In the genomic region with DNA sequence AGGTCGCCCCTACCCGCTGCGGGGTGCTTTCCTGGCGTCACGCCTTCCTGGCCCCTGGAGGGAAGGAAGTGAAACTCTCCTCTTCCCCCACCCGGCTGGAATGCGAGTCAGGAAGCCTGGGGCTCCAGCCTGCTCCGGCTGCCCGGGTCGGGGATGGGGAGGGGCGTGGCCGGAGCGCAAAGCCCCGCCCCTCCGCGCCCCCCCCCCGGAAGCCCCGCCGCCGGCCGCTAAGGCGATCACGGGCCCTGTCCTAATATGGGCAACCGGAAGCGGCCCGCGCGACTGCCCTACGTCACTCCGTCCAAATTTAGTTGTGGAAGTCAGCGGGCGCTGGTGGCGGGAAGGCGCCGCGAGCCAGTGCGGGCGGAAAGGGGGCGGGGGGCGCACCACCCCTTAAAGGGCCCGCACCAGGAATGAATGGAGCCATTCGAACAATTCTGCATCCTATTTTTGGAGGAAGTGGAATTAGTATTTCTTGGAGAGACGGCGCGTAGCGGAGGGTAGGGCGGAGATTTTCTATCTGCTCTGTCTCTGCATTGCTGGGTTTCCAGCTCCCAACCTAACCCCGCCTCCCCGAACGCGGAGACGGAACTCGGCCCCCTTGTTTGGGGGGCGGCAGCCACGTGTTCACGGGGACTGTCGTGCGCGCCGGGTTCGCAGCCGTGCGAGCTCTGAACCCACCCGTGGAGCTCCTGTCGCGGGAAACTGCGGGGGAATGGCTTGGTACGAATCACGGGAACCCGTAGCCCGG, we compare ENCODE assay signal across 1 cellular context.
TF ChIP-seq lines count a peak whose summit lies in the region.

No MANE protein-coding gene starts in this region.

TF ChIP-seq in liver, 16 proteins besides CTCF, POLR2A, EP300 and RAD21 (continued from another document):
- TF ChIP-seq, protein P1, sequence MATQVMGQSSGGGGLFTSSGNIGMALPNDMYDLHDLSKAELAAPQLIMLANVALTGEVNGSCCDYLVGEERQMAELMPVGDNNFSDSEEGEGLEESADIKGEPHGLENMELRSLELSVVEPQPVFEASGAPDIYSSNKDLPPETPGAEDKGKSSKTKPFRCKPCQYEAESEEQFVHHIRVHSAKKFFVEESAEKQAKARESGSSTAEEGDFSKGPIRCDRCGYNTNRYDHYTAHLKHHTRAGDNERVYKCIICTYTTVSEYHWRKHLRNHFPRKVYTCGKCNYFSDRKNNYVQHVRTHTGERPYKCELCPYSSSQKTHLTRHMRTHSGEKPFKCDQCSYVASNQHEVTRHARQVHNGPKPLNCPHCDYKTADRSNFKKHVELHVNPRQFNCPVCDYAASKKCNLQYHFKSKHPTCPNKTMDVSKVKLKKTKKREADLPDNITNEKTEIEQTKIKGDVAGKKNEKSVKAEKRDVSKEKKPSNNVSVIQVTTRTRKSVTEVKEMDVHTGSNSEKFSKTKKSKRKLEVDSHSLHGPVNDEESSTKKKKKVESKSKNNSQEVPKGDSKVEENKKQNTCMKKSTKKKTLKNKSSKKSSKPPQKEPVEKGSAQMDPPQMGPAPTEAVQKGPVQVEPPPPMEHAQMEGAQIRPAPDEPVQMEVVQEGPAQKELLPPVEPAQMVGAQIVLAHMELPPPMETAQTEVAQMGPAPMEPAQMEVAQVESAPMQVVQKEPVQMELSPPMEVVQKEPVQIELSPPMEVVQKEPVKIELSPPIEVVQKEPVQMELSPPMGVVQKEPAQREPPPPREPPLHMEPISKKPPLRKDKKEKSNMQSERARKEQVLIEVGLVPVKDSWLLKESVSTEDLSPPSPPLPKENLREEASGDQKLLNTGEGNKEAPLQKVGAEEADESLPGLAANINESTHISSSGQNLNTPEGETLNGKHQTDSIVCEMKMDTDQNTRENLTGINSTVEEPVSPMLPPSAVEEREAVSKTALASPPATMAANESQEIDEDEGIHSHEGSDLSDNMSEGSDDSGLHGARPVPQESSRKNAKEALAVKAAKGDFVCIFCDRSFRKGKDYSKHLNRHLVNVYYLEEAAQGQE (IDR thresholded peaks at IDR 0.05), result peak; percentile 90
- TF ChIP-seq RXRA (IDR thresholded peaks at IDR 0.05), result peak; percentile 8 to 26
- TF ChIP-seq HNF4A (conservative IDR thresholded peaks at IDR 0.05), result peak in 1 of 2 donors; percentile 30
- TF ChIP-seq JUND (IDR thresholded peaks at IDR 0.05), result no peak
- no peak for TF ChIP-seq FOXA1 (IDR thresholded peaks at IDR 0.05)
- TF ChIP-seq NR2F2 (IDR thresholded peaks at IDR 0.05), result no peak
- no peak for TF ChIP-seq HNF4G (IDR thresholded peaks at IDR 0.05)
